In the genomic region with DNA sequence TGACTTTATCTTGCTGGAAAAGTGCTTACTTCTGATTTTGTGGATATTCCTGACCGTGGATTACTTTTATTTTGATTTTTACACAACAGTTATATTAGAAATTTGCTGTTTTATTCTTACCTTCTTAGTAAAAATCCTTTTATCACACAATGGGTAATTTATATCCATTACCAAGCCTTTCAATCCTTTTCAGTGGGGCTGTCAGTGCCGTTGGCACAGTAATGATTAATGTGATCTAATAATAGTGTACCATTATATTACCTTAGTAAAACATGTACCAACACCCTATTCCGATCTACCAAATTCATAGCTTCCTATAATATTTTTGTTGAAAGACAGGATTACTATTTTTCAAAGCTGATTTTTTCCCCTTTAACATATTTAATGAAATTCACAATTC, we compare ENCODE assay signal across 24 cellular contexts.
"Had no signal": no experiment of that assay in that cellular context is flagged by ENCODE, and none has a peak within 500 bp of the region (broad histone marks: within the 10 kb centered on the region; RNA-seq: fewer than 3 reads in every experiment).

No MANE protein-coding gene starts in this region.

- H3K9me3 ChIP-seq: stomach, suprapubic skin, testis, thoracic aorta, thyroid gland, tibial artery, tibial nerve, transverse colon, upper lobe of left lung, upper lobe of right lung, uterus, vagina had no signal

- H3K27me3 ChIP-seq: testis, thyroid gland, tibial nerve, upper lobe of left lung, upper lobe of right lung, uterus, vagina had no signal

- H3K27ac ChIP-seq: stomach, suprapubic skin, testis, thoracic aorta, thyroid gland, tibial artery, tibial nerve, transverse colon, upper lobe of left lung, upper lobe of right lung, uterus, vagina had no signal

- DNase-seq: stimulated activated CD4-positive, alpha-beta T cell treated with anti-CD3 and anti-CD28 coated beads, Interleukin-2, amount 100 ng/mL, for 48 hours; stimulated activated CD4-positive, alpha-beta T cell treated with anti-CD3 and anti-CD28 coated beads, Interleukin-4, amount 100 ng/mL, for 1 hour; stimulated activated CD4-positive, alpha-beta T cell treated with anti-CD3 and anti-CD28 coated beads, Interleukin-4, amount 100 ng/mL, for 24 hours; stimulated activated CD4-positive, alpha-beta T cell treated with anti-CD3 and anti-CD28 coated beads, Interleukin-4, amount 100 ng/mL, for 4 hours; stimulated activated CD8-positive, alpha-beta memory T cell treated with anti-CD3 and anti-CD28 coated beads, Interleukin-4, amount 100 ng/mL, for 48 hours; stimulated activated naive B cell treated with anti-CD40 and anti-IgM and Interleukin-4, amounts not matched to agents 10 μg/mL and 1 μg/mL and 100 μg/mL, for 72 hours; stimulated activated naive CD4-positive, alpha-beta T cell; stimulated activated naive CD4-positive, alpha-beta T cell treated with Interleukin-2 at 50 U/mL for 16 hours; stimulated activated naive CD8-positive, alpha-beta T cell treated with anti-CD3 and anti-CD28 coated beads, Interleukin-15, amount 100 ng/mL, for 72 hours; stimulated activated naive CD8-positive, alpha-beta T cell treated with anti-CD3 and anti-CD28 coated beads, Interleukin-15, Interleukin-2, amounts not matched to agents 100 U/mL and 50 U/mL, for 24 hours; stomach; substantia nigra; testis; thyroid gland; tibial artery; transverse colon; trophoblast cell; upper lobe of left lung; upper lobe of right lung; uterus had no signal

- H3K36me3 ChIP-seq: stomach, suprapubic skin, thoracic aorta, thyroid gland, tibial artery, tibial nerve, transverse colon, upper lobe of left lung, upper lobe of right lung, uterus, vagina had no signal

- H3K4me3 ChIP-seq: stomach, suprapubic skin, testis, thoracic aorta, thyroid gland, tibial artery, tibial nerve, transverse colon, upper lobe of left lung, upper lobe of right lung, uterus, vagina had no signal
